8 cellular contexts compared by ENCODE assay signal in the genomic region with DNA sequence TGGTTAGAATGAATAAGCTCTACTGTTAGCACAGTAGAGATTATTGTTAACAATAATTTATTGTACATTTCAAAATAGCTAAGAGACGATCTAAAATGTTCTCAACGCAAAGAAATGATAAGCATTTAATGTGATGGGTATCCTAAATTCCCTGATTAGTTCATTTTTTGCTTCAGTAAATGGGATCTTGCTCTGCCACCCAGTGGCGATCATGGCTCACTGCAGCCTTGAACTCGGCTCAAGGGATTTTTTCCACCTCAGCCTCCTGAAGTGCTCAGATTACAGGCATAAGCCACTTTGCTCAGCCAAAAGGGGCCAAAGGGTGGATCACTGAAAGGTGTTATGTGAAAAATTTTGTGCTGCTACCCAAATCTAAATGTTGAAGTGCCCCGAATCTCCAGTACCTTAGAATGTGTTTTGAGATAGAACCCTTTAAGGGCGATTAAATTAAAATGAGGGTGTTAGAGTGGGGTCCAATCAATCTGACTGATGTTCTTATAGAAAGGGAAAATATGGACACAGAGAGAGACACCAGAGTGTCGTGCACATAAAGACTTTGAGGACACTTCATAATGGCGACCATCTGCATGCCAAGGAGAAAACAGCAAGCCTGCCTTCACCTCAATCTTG.
DNase-seq lines count a peak whose midpoint lies in the region; ATAC-seq and TF ChIP-seq lines count a peak whose summit lies in the region.

No MANE protein-coding gene starts in this region.

- no peak overlapping the region for H3K4me3 ChIP-seq in LNCaP clone FGC (ENCODE audit: low read depth, low read length)

- peak; percentile 91 for TF ChIP-seq CTCF in LNCaP clone FGC (IDR thresholded peaks at IDR 0.05; ENCODE audit: control insufficient read depth, extremely low read depth, insufficient read depth)

- ATAC-seq in GM18520 (IDR thresholded peaks at IDR 0.05; ENCODE audit: unreplicated experiment) = no peak

- DNase-seq in DMS79 (lab: John Stamatoyannopoulos, UW) (peak; percentile 43), LNCaP clone FGC (ENCODE audit: low read depth) (peak; percentile 21), T-helper 1 cell (peak; percentile 12 to 49 (median 36)), anterior cingulate cortex (lab: John Stamatoyannopoulos, UW) (peak in 43 of 58 donors; percentile 0 to 57 (median 14)), hypothalamus (lab: John Stamatoyannopoulos, UW) (peak in 33 of 51 donors; percentile 0 to 62 (median 19)), smooth muscle cell of the brain vasculature (ENCODE audit: low read depth, low spot score) (peak; percentile 39), hepatic stellate cell (ENCODE audit: low spot score) (no peak)
